In genomic region chr16:14072360-14072759, GRCh38 we compare ENCODE assay signal across 10 cellular contexts. TPM values are rescaled to one million over a fixed set of nuclear protein-coding genes. Genes with fewer than 3 reads are reported as not detected.
A peak's percentile ranks its signal among the peaks of the same experiment; 100 is the strongest.
DNase-seq lines count a peak whose midpoint lies in the region; ATAC-seq and TF ChIP-seq lines count a peak whose summit lies in the region.
"Had no signal": no experiment of that assay in that cellular context is flagged by ENCODE, and none has a peak within 500 bp of the region (broad histone marks: within the 10 kb centered on the region; RNA-seq: fewer than 3 reads in every experiment).

No MANE protein-coding gene starts in this region.

- H3K4me3 ChIP-seq in left ventricle myocardium inferior (peak overlapping the region; percentile 99), mesodermal cell (ENCODE audit: extremely low read depth, insufficient read depth, low read length, poor library complexity, severe bottlenecking) (peak overlapping the region; percentile 82), urinary bladder (ENCODE audit: low read depth, low read length) (peak overlapping the region; percentile 63)

- POLR2A ChIA-PET in MCF 10A (lab: Yijun Ruan, JAX) = interaction anchor here (1.0 to 1.2 kb wide), 3 partner anchors 16 to 153 kb away, joined by 3 to 7 read pairs (median 5); partner anchors contain the start of gene ERCC4

- no peaks in the 10 kb centered on the region for H3K27me3 Mint-ChIP-seq in MCF 10A (ENCODE audit: insufficient read depth, unreplicated experiment)

- H3K9me3 Mint-ChIP-seq in MCF 10A (ENCODE audit: unreplicated experiment) = no peaks in the 10 kb centered on the region

- peak overlapping the region; percentile 90 for H3K4me3 Mint-ChIP-seq in MCF 10A (ENCODE audit: unreplicated experiment)

- peaks cover 11% of the 10 kb centered on the region for H3K4me1 Mint-ChIP-seq in MCF 10A (ENCODE audit: insufficient read depth, unreplicated experiment)

- no peak for ATAC-seq in left ventricle myocardium superior
- no peak for ATAC-seq in GM21528 (IDR thresholded peaks at IDR 0.05; ENCODE audit: low FRiP score, unreplicated experiment)
- no peak for ATAC-seq in GM21526 (IDR thresholded peaks at IDR 0.05; ENCODE audit: low FRiP score, unreplicated experiment)

- TF ChIP-seq CTCF in left ventricle myocardium inferior (IDR thresholded peaks at IDR 0.05; ENCODE audit: borderline replicate concordance) (no peak), MCF 10A (IDR thresholded peaks at IDR 0.05; ENCODE audit: unreplicated experiment) (no peak)

- CTCF ChIA-PET in MCF 10A (lab: Yijun Ruan, JAX) = interaction anchor here (0.6 to 0.7 kb wide), 2 partner anchors 66 to 143 kb away, joined by 3 to 4 read pairs; no protein-coding TSS in a partner anchor

- no peaks in the 10 kb centered on the region for H3K27me3 ChIP-seq in left ventricle myocardium inferior (ENCODE audit: low read depth)

- H3K27ac Mint-ChIP-seq in MCF 10A (ENCODE audit: low read depth, unreplicated experiment) = peak overlapping the region; percentile 93

- H3K4me1 ChIP-seq in left ventricle myocardium inferior (peaks cover 36% of the 10 kb centered on the region), mesodermal cell (ENCODE audit: control insufficient read depth, insufficient read depth, low read length, poor library complexity, severe bottlenecking) (peaks cover 2% of the 10 kb centered on the region), urinary bladder (ENCODE audit: insufficient read depth) (no peaks in the 10 kb centered on the region)

- peaks cover 12% of the 10 kb centered on the region for H3K36me3 Mint-ChIP-seq in MCF 10A (ENCODE audit: insufficient read depth, unreplicated experiment)

- H3K9me3 ChIP-seq in left ventricle myocardium inferior (replicated peaks) (no peaks in the 10 kb centered on the region), mesodermal cell (ENCODE audit: control insufficient read depth, low read length) (no peaks in the 10 kb centered on the region)

- TSS peak; percentile 32 for BruUV-seq in MCF 10A (replicated peaks; lab: Mats Ljungman, UMichigan)

- peak overlapping the region; percentile 88 for H3K27ac ChIP-seq in left ventricle myocardium inferior (replicated peaks)
- no peak overlapping the region for H3K27ac ChIP-seq in mesodermal cell (ENCODE audit: low read depth, low read length, severe bottlenecking)
- H3K27ac ChIP-seq in urinary bladder (ENCODE audit: low read depth) = no peak overlapping the region

- 90 to 95% methylated on average over 6 of the region's 6 CpGs for WGBS in mesodermal cell (ENCODE audit: insufficient coverage in 2 of 2), 2 experiments
- WGBS in urinary bladder = 97% methylated on average over 6 of the region's 6 CpGs

- DNase-seq in left ventricle myocardium inferior = no peak
- DNase-seq in left ventricle myocardium superior = no peak
- no peak for DNase-seq in MCF 10A (ENCODE audit: unreplicated experiment)
- no peak for DNase-seq in GM03348 (ENCODE audit: low spot score)
- DNase-seq: EL, NCI-H2081 treated with DMSO at 0.1 percent for 48 hours had no signal

- intact Hi-C loops in left ventricle myocardium inferior (cut with micrococcal nuclease) (no loop called here), left ventricle myocardium superior (cut with micrococcal nuclease) (no loop called here), MCF 10A (cut with micrococcal nuclease) (loop anchor here (5.0 kb wide), 2 partner anchors 135 to 175 kb away; no protein-coding TSS in a partner anchor)

- H3K36me3 ChIP-seq in left ventricle myocardium inferior = peaks cover 6% of the 10 kb centered on the region
- H3K36me3 ChIP-seq in mesodermal cell (ENCODE audit: control insufficient read depth, insufficient read depth, low read length) = no peaks in the 10 kb centered on the region
- H3K36me3 ChIP-seq in urinary bladder (ENCODE audit: insufficient read depth) = no peaks in the 10 kb centered on the region

RNA-seq across cellular contexts. Expression of gene MRTFB, which starts 1.2 kb away (rescaled TPM):
- 24.3 TPM for total RNA-seq in left ventricle myocardium inferior
- 26.2 TPM for total RNA-seq in left ventricle myocardium superior
- total RNA-seq in MCF 10A (2022) = 30.0 and 33.3 TPM in 2 replicates
- 17.2 TPM for polyA plus RNA-seq in mesodermal cell (2013, experiment 1 of 2)
- polyA plus RNA-seq in mesodermal cell (2013, experiment 2 of 2) = 17.7 TPM
- total RNA-seq in urinary bladder = 42.8 TPM
- 18.9 TPM for polyA plus RNA-seq in urinary bladder
